1 cellular context compared by ENCODE assay signal in the genomic region with DNA sequence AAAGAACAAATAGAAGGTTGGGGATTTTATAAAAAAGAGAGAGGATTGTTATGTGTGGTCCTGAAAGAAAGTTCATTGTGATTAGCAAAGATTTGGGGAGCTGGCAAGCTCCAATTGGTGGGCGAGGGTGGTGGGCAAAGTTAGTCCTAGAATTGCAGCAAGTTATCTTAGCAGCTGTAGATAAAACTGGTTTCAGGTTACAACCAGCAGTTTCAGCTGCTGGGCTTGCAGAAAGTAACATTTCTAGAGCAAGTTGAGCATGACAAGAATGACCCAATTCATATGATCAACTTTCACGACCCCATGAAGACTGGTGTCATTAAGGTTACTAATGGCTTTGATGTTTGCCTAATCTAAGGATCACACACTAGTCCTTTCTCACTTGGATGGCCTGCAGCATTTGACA.
TF ChIP-seq lines count a peak whose summit lies in the region.

No MANE protein-coding gene starts in this region.

TF ChIP-seq in HEK293, 187 proteins besides CTCF, POLR2A, EP300 and RAD21 (continued from another document):
- TF ChIP-seq ZNF324 (tag by site-specific recombination; IDR thresholded peaks at IDR 0.05) (no peak), ZNF610 (tag by site-specific recombination; IDR thresholded peaks at IDR 0.05; ENCODE audit: borderline replicate concordance) (no peak), ZIC2 (tag by site-specific recombination; IDR thresholded peaks at IDR 0.05) (no peak), ZXDB (tag by site-specific recombination; IDR thresholded peaks at IDR 0.05) (peak; percentile 43; the same call in 1 of the 2 replicates), ZNF449 (tag by site-specific recombination; IDR thresholded peaks at IDR 0.05) (peak; percentile 71; the same call in 1 of the 2 replicates), MZF1 (tag by site-specific recombination; IDR thresholded peaks at IDR 0.05; ENCODE audit: borderline replicate concordance) (peak; percentile 63; the same call in 1 of the 2 replicates), IKZF3 (tag by site-specific recombination; IDR thresholded peaks at IDR 0.05) (no peak), ZNF121 (tag by site-specific recombination; IDR thresholded peaks at IDR 0.05) (no peak), YY1 (tag by site-specific recombination; IDR thresholded peaks at IDR 0.05) (no peak)
